ENCODE assay signal across 25 cellular contexts in genomic region chr1:185463433-185463832, GRCh38.
DNase-seq lines count a peak whose midpoint lies in the region; ATAC-seq, FAIRE-seq and TF ChIP-seq lines count a peak whose summit lies in the region.
"Had no signal": no experiment of that assay in that cellular context is flagged by ENCODE, and none has a peak within 500 bp of the region (broad histone marks: within the 10 kb centered on the region; RNA-seq: fewer than 3 reads in every experiment).

No MANE protein-coding gene starts in this region.

- in situ Hi-C loops in GM23248 (cut with MboI): no loop called here
- in situ Hi-C loops in K562 (cut with MboI): no loop called here

- no peaks in the 10 kb centered on the region for H3K36me3 Mint-ChIP-seq in activated naive CD4-positive, alpha-beta T cell treated with anti-CD3 and anti-CD28 coated beads, Interleukin-2, amount 50 U/mL, for 24 hours

- no peak for ATAC-seq in K562
- peak; percentile 13 for ATAC-seq in mucosa of descending colon
- ATAC-seq in GM18907 (IDR thresholded peaks at IDR 0.05; ENCODE audit: unreplicated experiment): no peak
- ATAC-seq: A549 had no signal

- H3K4me2 ChIP-seq in GM23248 (ENCODE audit: unreplicated experiment): no peak overlapping the region
- no peak overlapping the region for H3K4me2 ChIP-seq in K562 (ENCODE audit: insufficient read depth, low read length)

- no peaks in the 10 kb centered on the region for H3K79me2 ChIP-seq in GM23248 (ENCODE audit: insufficient read depth)
- no peaks in the 10 kb centered on the region for H3K79me2 ChIP-seq in K562 (ENCODE audit: control insufficient read depth, insufficient read depth, low read length)

- peaks cover 11% of the 10 kb centered on the region; the same call in 1 of the 2 replicates for H3F3A ChIP-seq in GM23248 (ENCODE audit: insufficient read depth)

- TF ChIP-seq RAD21 in K562 (CRISPR knock-in tag; conservative IDR thresholded peaks at IDR 0.05 in 1 of 2, IDR thresholded peaks at IDR 0.05 in 1 of 2): no peak

- no peak for FAIRE-seq in K562 (lab: Jason Lieb, UNC)
- FAIRE-seq: GM18507, H1 had no signal

- DNase-seq in activated naive CD4-positive, alpha-beta T cell treated with anti-CD3 and anti-CD28 coated beads, Interleukin-2, amount 50 U/mL, for 16 hours: no peak
- peak; percentile 1 for DNase-seq in GM23248
- DNase-seq in K562 (ENCODE audit: extremely low read depth in 1 of 4, low spot score in 3 of 4): no peak
- DNase-seq in mucosa of descending colon: no peak
- no peak for DNase-seq in HuH-7.5 (ENCODE audit: low spot score)
- no peak for DNase-seq in RKO (ENCODE audit: low spot score)
- DNase-seq: AML-193; CD4-positive, alpha-beta T cell; HCEC 1CT; KBM-7; MV-4-11; NCI-H1105; NCI-H1694 treated with DMSO at 0.1 percent for 48 hours; NCI-H2081; NCI-H524; SHP77 treated with DMSO at 0.1 percent for 48 hours; T-helper 1 cell had no signal

- TF ChIP-seq POLR2A in K562 (conservative IDR thresholded peaks at IDR 0.05): no peak

- no peak overlapping the region for H3K4me3 Mint-ChIP-seq in activated naive CD4-positive, alpha-beta T cell treated with anti-CD3 and anti-CD28 coated beads, Interleukin-2, amount 50 U/mL, for 24 hours
- H3K4me3 Mint-ChIP-seq: CD4-positive, alpha-beta T cell; T-helper 2 cell treated with Interferon-gamma antibody and Interleukin-4, amounts not matched to agents 5 μg/mL and 100 μg/mL, for 36 hours had no signal

- H3K9me3 Mint-ChIP-seq in activated naive CD4-positive, alpha-beta T cell treated with anti-CD3 and anti-CD28 coated beads, Interleukin-2, amount 50 U/mL, for 24 hours: no peaks in the 10 kb centered on the region

- H3K9ac ChIP-seq in GM23248 (no peak overlapping the region), K562 (ENCODE audit: insufficient read depth in 1 of 2, low read depth in 2 of 2, low read length in 2 of 2) (no peak overlapping the region)
- H3K9ac ChIP-seq: BLaER1 treated with 17β-estradiol and CSF1 and Interleukin-3, amounts not matched to agents 10 nM and 100 nM had no signal

- no TSS peak for BruUV-seq in K562 (replicated peaks; lab: Mats Ljungman, UMichigan)

- TF ChIP-seq CTCF in K562 (IDR thresholded peaks at IDR 0.05 in 2 of 3, conservative IDR thresholded peaks at IDR 0.05 in 1 of 3; ENCODE audit: insufficient read depth in 2 of 3, low read depth in 1 of 3, low read length in 3 of 3) (no peak), mucosa of descending colon (IDR thresholded peaks at IDR 0.05) (no peak)

- H3K27ac ChIP-seq in GM23248: no peak overlapping the region
- H3K27ac ChIP-seq in K562 (ENCODE audit: extremely low read depth, low read depth, low read length): no peak overlapping the region
- H3K27ac ChIP-seq: BLaER1 treated with 17β-estradiol and CSF1 and Interleukin-3, amounts not matched to agents 10 nM and 100 nM; HL-60 had no signal

- CTCF ChIA-PET in K562 (lab: Yijun Ruan, JAX; ENCODE audit: low intra/inter-chr PET ratio): interaction anchor here (0.5 kb wide), 1 partner anchor 10 kb away, joined by 3 read pairs; no protein-coding TSS in a partner anchor

- no peak for TF ChIP-seq EP300 in K562 (IDR thresholded peaks at IDR 0.05; ENCODE audit: low read length)

- WGBS in GM23248 (ENCODE audit: low coverage in 1 of 2, low lambda C conversion rate in 2 of 2, missing lambda C conversion rate in 2 of 2), 2 experiments: 74 to 80% methylated on average over 3 of the region's 3 CpGs
- WGBS in K562 (ENCODE audit: insufficient coverage, low coverage, missing lambda C conversion rate): 2% methylated on average over 3 of the region's 3 CpGs

- peak overlapping the region; percentile 15 for H3K27ac Mint-ChIP-seq in activated naive CD4-positive, alpha-beta T cell treated with anti-CD3 and anti-CD28 coated beads, Interleukin-2, amount 50 U/mL, for 24 hours
- H3K27ac Mint-ChIP-seq: CD4-positive, alpha-beta T cell; T-helper 2 cell treated with Interferon-gamma antibody and Interleukin-4, amounts not matched to agents 5 μg/mL and 100 μg/mL, for 36 hours had no signal

- no peaks in the 10 kb centered on the region for H4K20me1 ChIP-seq in GM23248 (ENCODE audit: insufficient read depth)
- H4K20me1 ChIP-seq in K562 (replicated peaks; ENCODE audit: control insufficient read depth, insufficient read depth, low read length): no peaks in the 10 kb centered on the region
- H4K20me1 ChIP-seq: BLaER1 treated with 17β-estradiol and CSF1 and Interleukin-3, amounts not matched to agents 10 nM and 100 nM had no signal

- no peaks in the 10 kb centered on the region for H3K9me1 ChIP-seq in K562 (ENCODE audit: control insufficient read depth, insufficient read depth, low read length)

- H3K4me1 Mint-ChIP-seq in activated naive CD4-positive, alpha-beta T cell treated with anti-CD3 and anti-CD28 coated beads, Interleukin-2, amount 50 U/mL, for 24 hours: no peaks in the 10 kb centered on the region

- no peaks in the 10 kb centered on the region for H3K27me3 Mint-ChIP-seq in activated naive CD4-positive, alpha-beta T cell treated with anti-CD3 and anti-CD28 coated beads, Interleukin-2, amount 50 U/mL, for 24 hours
- H3K27me3 Mint-ChIP-seq: CD4-positive, alpha-beta T cell had no signal

- H3K4me3 ChIP-seq in GM23248 (no peak overlapping the region), K562 (no peak overlapping the region), mucosa of descending colon (no peak overlapping the region)
- H3K4me3 ChIP-seq: A549; BLaER1 treated with 17β-estradiol and CSF1 and Interleukin-3, amounts not matched to agents 10 nM and 100 nM had no signal

- no peaks in the 10 kb centered on the region for H3K9me3 ChIP-seq in GM23248 (ENCODE audit: low read depth)
- no peaks in the 10 kb centered on the region for H3K9me3 ChIP-seq in K562 (replicated peaks; ENCODE audit: control insufficient read depth, insufficient read depth, low read depth, low read length)
- no peaks in the 10 kb centered on the region for H3K9me3 ChIP-seq in mucosa of descending colon
- H3K9me3 ChIP-seq: A549 had no signal

- H3K4me1 ChIP-seq in GM23248 (ENCODE audit: insufficient read depth) (peaks cover 15% of the 10 kb centered on the region), K562 (replicated peaks in 1 of 2; ENCODE audit: control insufficient read depth in 2 of 2, insufficient read depth in 2 of 2, low read length in 2 of 2) (peaks cover 0 to 8% of the 10 kb centered on the region in 2 experiments; a peak in 2 of 5 replicates), mucosa of descending colon (ENCODE audit: low read depth) (no peaks in the 10 kb centered on the region)

- H3K9me2 ChIP-seq in GM23248 (ENCODE audit: insufficient read depth): no peaks in the 10 kb centered on the region

- POLR2A ChIA-PET in K562 (lab: Yijun Ruan, JAX): no interaction called here

- intact Hi-C loops in K562 (cut with micrococcal nuclease) (no loop called here), mucosa of descending colon (cut with DNase I, micrococcal nuclease) (no loop called here)

- H3K36me3 ChIP-seq in GM23248 (ENCODE audit: low read depth): no peaks in the 10 kb centered on the region
- H3K36me3 ChIP-seq in K562 (ENCODE audit: control insufficient read depth, insufficient read depth, low read length): no peaks in the 10 kb centered on the region
- no peaks in the 10 kb centered on the region for H3K36me3 ChIP-seq in mucosa of descending colon (ENCODE audit: low read depth)
- H3K36me3 ChIP-seq: BLaER1 treated with 17β-estradiol and CSF1 and Interleukin-3, amounts not matched to agents 10 nM and 100 nM had no signal

- H2AFZ ChIP-seq in GM23248 (no peak overlapping the region), K562 (ENCODE audit: low read depth, low read length) (no peak overlapping the region)

- H3K27me3 ChIP-seq in GM23248 (replicated peaks; ENCODE audit: insufficient read depth): no peaks in the 10 kb centered on the region
- 0 out of 5 replicates have a peak, but pooled peaks cover 0 to 4% of the 10 kb centered on the region in 2 experiments for H3K27me3 ChIP-seq in K562 (ENCODE audit: control insufficient read depth in 2 of 2, insufficient read depth in 2 of 2, low read length in 2 of 2)
- H3K27me3 ChIP-seq: BLaER1 treated with 17β-estradiol and CSF1 and Interleukin-3, amounts not matched to agents 10 nM and 100 nM had no signal

TF ChIP-seq in K562, 482 proteins besides CTCF, POLR2A, EP300 and RAD21:
- TF ChIP-seq ZFP36 (IDR thresholded peaks at IDR 0.05; ENCODE audit: low read depth, low read length, partially characterized antibody) (peak; percentile 49), SREBF2 (CRISPR knock-in tag; IDR thresholded peaks at IDR 0.05) (no peak), BRF1 (IDR thresholded peaks at IDR 0.05; ENCODE audit: borderline replicate concordance, extremely low read depth, insufficient read length) (no peak), RCOR1 (IDR thresholded peaks at IDR 0.05; ENCODE audit: borderline replicate concordance in 1 of 2, low read depth in 2 of 2, low read length in 2 of 2) (no peak), ZNF277 (CRISPR knock-in tag; IDR thresholded peaks at IDR 0.05; ENCODE audit: borderline replicate concordance) (no peak), SFPQ (IDR thresholded peaks at IDR 0.05; ENCODE audit: low read depth, low read length) (no peak), ETS2 (tag; IDR thresholded peaks at IDR 0.05; ENCODE audit: borderline replicate concordance, poor library complexity, severe bottlenecking) (no peak)
